In the genomic region with DNA sequence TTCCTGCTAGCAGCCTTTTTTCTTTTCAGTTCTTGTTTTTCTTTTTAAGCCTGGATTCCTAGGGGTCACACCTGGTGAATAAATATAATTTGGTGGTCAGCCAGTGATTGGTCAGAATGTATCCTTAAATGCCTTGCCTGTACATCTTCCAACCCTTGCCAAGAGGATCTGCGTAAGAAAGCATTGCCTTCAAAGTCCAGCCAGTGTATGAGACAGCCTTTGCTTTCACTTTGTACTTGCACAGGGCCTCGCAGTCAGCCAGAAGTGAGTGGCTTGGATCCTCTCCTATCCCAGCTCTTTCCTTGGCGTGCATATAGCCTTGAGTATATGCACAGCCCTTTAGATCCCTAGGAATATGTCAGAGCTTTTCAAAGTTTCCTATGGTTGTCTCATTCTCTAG, we compare ENCODE assay signal across 11 cellular contexts. TPM values are rescaled to one million over a fixed set of nuclear protein-coding genes. Genes with fewer than 3 reads are reported as not detected.
DNase-seq lines count a peak whose midpoint lies in the region; ATAC-seq, FAIRE-seq and TF ChIP-seq lines count a peak whose summit lies in the region.
"Had no signal": no experiment of that assay in that cellular context is flagged by ENCODE, and none has a peak within 500 bp of the region (broad histone marks: within the 10 kb centered on the region; RNA-seq: fewer than 3 reads in every experiment).

No MANE protein-coding gene starts in this region.

- H3K4me3 ChIP-seq in foreskin fibroblast (ENCODE audit: low read depth in 1 of 2, low read length in 2 of 2) (peak overlapping the region; percentile 0 to 5), Peyer's patch (peak overlapping the region in 1 of 4 donors; percentile 1)

- DNase-seq in G401 (ENCODE audit: low spot score) (peak; percentile 19), WTC11 (ENCODE audit: low spot score) (no peak), foreskin fibroblast (peak; percentile 29 to 48), putamen (ENCODE audit: low spot score) (peak; percentile 0), SHP77 treated with DMSO at 0.1 percent for 48 hours (lab: John Stamatoyannopoulos, UW) (no peak), Peyer's patch (no peak), GM12892 (ENCODE audit: insufficient read length) (no peak)
- no peak for DNase-seq in stimulated activated CD4-positive, alpha-beta T cell treated with anti-CD3 and anti-CD28 coated beads, Interleukin-2, amount 100 ng/mL, for 24 hours
- DNase-seq: activated T-cell treated with anti-CD3 and anti-CD28 coated beads, Interleukin-2, amount 50 U/mL, for 72 hours; CD8-positive, alpha-beta T cell; NCI-H526 had no signal

- H3K27me3 ChIP-seq in Peyer's patch = no peaks in the 10 kb centered on the region

- ATAC-seq in WTC11 = no peak
- ATAC-seq: activated T-cell treated with anti-CD3 and anti-CD28 coated beads, Interleukin-2, amount 50 U/mL, for 72 hours; CD8-positive, alpha-beta T cell had no signal

- no peaks in the 10 kb centered on the region for H3K9me3 ChIP-seq in Peyer's patch

- no peaks in the 10 kb centered on the region for H3K27me3 Mint-ChIP-seq in WTC11 (ENCODE audit: low read depth)

- H3K27ac ChIP-seq in Peyer's patch = peak overlapping the region in 1 of 4 donors; percentile 42

- no peaks in the 10 kb centered on the region for H3K4me1 ChIP-seq in Peyer's patch

- CTCF ChIA-PET in WTC11 (lab: Charles Lee) = no interaction called here

- no peak overlapping the region for H3K4me3 Mint-ChIP-seq in WTC11
- H3K4me3 Mint-ChIP-seq: activated T-cell treated with anti-CD3 and anti-CD28 coated beads, Interleukin-2, amount 50 U/mL, for 72 hours; CD8-positive, alpha-beta T cell had no signal

- peak overlapping the region; percentile 10; the same call in 1 of the 2 replicates for H3K27ac Mint-ChIP-seq in WTC11
- H3K27ac Mint-ChIP-seq: activated T-cell treated with anti-CD3 and anti-CD28 coated beads, Interleukin-2, amount 50 U/mL, for 72 hours; CD8-positive, alpha-beta T cell had no signal

- POLR2A ChIA-PET in WTC11 (lab: Charles Lee) = interaction anchor here (0.5 kb wide), 1 partner anchor 641 kb away, joined by 11 read pairs; no protein-coding TSS in a partner anchor

- no peaks in the 10 kb centered on the region for H3K36me3 ChIP-seq in Peyer's patch

- in situ Hi-C loops in G401 (cut with HindIII; ENCODE audit: low sequenced_read_pairs) = no loop called here

- peaks cover 3% of the 10 kb centered on the region for H3K36me3 Mint-ChIP-seq in WTC11

- TF ChIP-seq CTCF in WTC11 (IDR thresholded peaks at IDR 0.05) (no peak), foreskin fibroblast (IDR thresholded peaks at IDR 0.05; ENCODE audit: low read depth, low read length) (no peak), Peyer's patch (IDR thresholded peaks at IDR 0.05) (no peak)

- H3K4me1 Mint-ChIP-seq in WTC11 = peaks cover 5% of the 10 kb centered on the region

- FAIRE-seq in GM12892 (lab: Jason Lieb, UNC) = no peak

- TF ChIP-seq POLR2A in Peyer's patch (IDR thresholded peaks at IDR 0.05) (no peak), GM12892 (IDR thresholded peaks at IDR 0.05; ENCODE audit: low read depth, low read length) (no peak)

- H3K9me3 Mint-ChIP-seq in WTC11 = no peaks in the 10 kb centered on the region
- H3K9me3 Mint-ChIP-seq: activated T-cell treated with anti-CD3 and anti-CD28 coated beads, Interleukin-2, amount 50 U/mL, for 72 hours; CD8-positive, alpha-beta T cell had no signal

TF ChIP-seq in WTC11, 78 proteins besides CTCF, POLR2A, EP300 and RAD21 (continues in another document):
- TF ChIP-seq, protein P1, sequence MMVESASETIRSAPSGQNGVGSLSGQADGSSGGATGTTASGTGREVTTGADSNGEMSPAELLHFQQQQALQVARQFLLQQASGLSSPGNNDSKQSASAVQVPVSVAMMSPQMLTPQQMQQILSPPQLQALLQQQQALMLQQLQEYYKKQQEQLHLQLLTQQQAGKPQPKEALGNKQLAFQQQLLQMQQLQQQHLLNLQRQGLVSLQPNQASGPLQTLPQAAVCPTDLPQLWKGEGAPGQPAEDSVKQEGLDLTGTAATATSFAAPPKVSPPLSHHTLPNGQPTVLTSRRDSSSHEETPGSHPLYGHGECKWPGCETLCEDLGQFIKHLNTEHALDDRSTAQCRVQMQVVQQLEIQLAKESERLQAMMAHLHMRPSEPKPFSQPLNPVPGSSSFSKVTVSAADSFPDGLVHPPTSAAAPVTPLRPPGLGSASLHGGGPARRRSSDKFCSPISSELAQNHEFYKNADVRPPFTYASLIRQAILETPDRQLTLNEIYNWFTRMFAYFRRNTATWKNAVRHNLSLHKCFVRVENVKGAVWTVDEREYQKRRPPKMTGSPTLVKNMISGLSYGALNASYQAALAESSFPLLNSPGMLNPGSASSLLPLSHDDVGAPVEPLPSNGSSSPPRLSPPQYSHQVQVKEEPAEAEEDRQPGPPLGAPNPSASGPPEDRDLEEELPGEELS (CRISPR knock-in tag; IDR thresholded peaks at IDR 0.05) = no peak
- TF ChIP-seq TP53 (CRISPR knock-in tag; IDR thresholded peaks at IDR 0.05) = no peak
- no peak for TF ChIP-seq NFYB (CRISPR knock-in tag; conservative IDR thresholded peaks at IDR 0.05; ENCODE audit: low read depth)
- TF ChIP-seq, protein P2, sequence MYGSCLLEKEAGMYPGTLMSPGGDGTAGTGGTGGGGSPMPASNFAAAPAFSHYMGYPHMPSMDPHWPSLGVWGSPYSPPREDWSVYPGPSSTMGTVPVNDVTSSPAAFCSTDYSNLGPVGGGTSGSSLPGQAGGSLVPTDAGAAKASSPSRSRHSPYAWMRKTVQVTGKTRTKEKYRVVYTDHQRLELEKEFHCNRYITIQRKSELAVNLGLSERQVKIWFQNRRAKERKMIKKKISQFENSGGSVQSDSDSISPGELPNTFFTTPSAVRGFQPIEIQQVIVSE (CRISPR knock-in tag; IDR thresholded peaks at IDR 0.05; ENCODE audit: borderline replicate concordance) = no peak
- no peak for TF ChIP-seq ZNF219 (CRISPR knock-in tag; IDR thresholded peaks at IDR 0.05; ENCODE audit: borderline replicate concordance)
- TF ChIP-seq ETV6 (CRISPR knock-in tag; IDR thresholded peaks at IDR 0.05) = no peak
- TF ChIP-seq, protein P3, sequence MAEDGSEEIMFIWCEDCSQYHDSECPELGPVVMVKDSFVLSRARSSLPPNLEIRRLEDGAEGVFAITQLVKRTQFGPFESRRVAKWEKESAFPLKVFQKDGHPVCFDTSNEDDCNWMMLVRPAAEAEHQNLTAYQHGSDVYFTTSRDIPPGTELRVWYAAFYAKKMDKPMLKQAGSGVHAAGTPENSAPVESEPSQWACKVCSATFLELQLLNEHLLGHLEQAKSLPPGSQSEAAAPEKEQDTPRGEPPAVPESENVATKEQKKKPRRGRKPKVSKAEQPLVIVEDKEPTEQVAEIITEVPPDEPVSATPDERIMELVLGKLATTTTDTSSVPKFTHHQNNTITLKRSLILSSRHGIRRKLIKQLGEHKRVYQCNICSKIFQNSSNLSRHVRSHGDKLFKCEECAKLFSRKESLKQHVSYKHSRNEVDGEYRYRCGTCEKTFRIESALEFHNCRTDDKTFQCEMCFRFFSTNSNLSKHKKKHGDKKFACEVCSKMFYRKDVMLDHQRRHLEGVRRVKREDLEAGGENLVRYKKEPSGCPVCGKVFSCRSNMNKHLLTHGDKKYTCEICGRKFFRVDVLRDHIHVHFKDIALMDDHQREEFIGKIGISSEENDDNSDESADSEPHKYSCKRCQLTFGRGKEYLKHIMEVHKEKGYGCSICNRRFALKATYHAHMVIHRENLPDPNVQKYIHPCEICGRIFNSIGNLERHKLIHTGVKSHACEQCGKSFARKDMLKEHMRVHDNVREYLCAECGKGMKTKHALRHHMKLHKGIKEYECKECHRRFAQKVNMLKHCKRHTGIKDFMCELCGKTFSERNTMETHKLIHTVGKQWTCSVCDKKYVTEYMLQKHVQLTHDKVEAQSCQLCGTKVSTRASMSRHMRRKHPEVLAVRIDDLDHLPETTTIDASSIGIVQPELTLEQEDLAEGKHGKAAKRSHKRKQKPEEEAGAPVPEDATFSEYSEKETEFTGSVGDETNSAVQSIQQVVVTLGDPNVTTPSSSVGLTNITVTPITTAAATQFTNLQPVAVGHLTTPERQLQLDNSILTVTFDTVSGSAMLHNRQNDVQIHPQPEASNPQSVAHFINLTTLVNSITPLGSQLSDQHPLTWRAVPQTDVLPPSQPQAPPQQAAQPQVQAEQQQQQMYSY (CRISPR knock-in tag; IDR thresholded peaks at IDR 0.05) = no peak
- TF ChIP-seq TEAD4 (CRISPR knock-in tag; IDR thresholded peaks at IDR 0.05) = no peak
- no peak for TF ChIP-seq NFE2L1 (CRISPR knock-in tag; IDR thresholded peaks at IDR 0.05)
- TF ChIP-seq ZNF423 (CRISPR knock-in tag; IDR thresholded peaks at IDR 0.05) = no peak
- TF ChIP-seq ZNF512 (CRISPR knock-in tag; IDR thresholded peaks at IDR 0.05; ENCODE audit: borderline replicate concordance) = no peak
- TF ChIP-seq JAZF1 (CRISPR knock-in tag; IDR thresholded peaks at IDR 0.05) = no peak

RNA-seq across cellular contexts. Expression of gene KANTR, which starts 22.2 kb away (rescaled TPM):
- 1.5 and 4.7 TPM in 2 replicates for total RNA-seq in G401 (2014; rRNA removed; shearing (Covaris generic))
- 13.4 to 14.9 TPM (median 14.0 TPM) in 3 replicates for total RNA-seq in WTC11 (2021)
- total RNA-seq in Peyer's patch = 10 to 100 TPM in 3 of 4 donors, 1 to 10 TPM in 1; 8.6 to 42.1 (median 33.1) TPM
- 7.9 TPM for polyA plus RNA-seq in GM12892 (2012; ENCODE audit: missing spikeins)

RNA-seq across cellular contexts. Expression of gene TSPYL2, which starts 33.9 kb away (rescaled TPM):
- total RNA-seq in G401 (2014; rRNA removed; shearing (Covaris generic)) = 21.7 and 32.0 TPM in 2 replicates
- total RNA-seq in WTC11 (2021) (14.6 to 17.9 TPM (median 16.2 TPM) in 3 replicates), Peyer's patch (100 to 1,000 TPM in 1 of 4 donors, 10 to 100 TPM in 3; 14.4 to 241 (median 37.1) TPM)
- polyA plus RNA-seq in GM12892 (2012; ENCODE audit: missing spikeins) = 19.1 TPM

Comparison
In these comparisons a context has a peak if more than half of its experiments do, and no peak if none do; other contexts are left out.
1. DNase-seq: peak in G401 (single experiment), foreskin fibroblast (2 of 2) and putamen (single experiment); none in WTC11 (single experiment), SHP77 treated with DMSO at 0.1 percent for 48 hours (single experiment), stimulated activated CD4-positive, alpha-beta T cell treated with anti-CD3 and anti-CD28 coated beads, Interleukin-2, amount 100 ng/mL, for 24 hours (0 of 2), Peyer's patch (0 of 3) and GM12892 (single experiment).